2 cellular contexts compared by ENCODE assay signal in genomic region chr3:36701903-36702374, GRCh38.
TF ChIP-seq lines count a peak whose summit lies in the region.

No MANE protein-coding gene starts in this region.

TF ChIP-seq in SK-N-SH, 30 proteins besides CTCF, POLR2A, EP300 and RAD21 (continued from another document):
- TF ChIP-seq USF1 (IDR thresholded peaks at IDR 0.05; ENCODE audit: borderline replicate concordance, low read depth) (peak; percentile 70; the same call in 1 of the 2 replicates), POLR2AphosphoS5 (IDR thresholded peaks at IDR 0.05; ENCODE audit: low read depth, low read length) (no peak), ZBTB33 (IDR thresholded peaks at IDR 0.05; ENCODE audit: borderline replicate concordance, low read depth) (no peak), GABPA (IDR thresholded peaks at IDR 0.05; ENCODE audit: low read depth) (no peak), MXI1 (IDR thresholded peaks at IDR 0.05; ENCODE audit: low read depth, low read length) (no peak), SIN3A (IDR thresholded peaks at IDR 0.05; ENCODE audit: borderline replicate concordance, low read depth, low read length) (no peak), TEAD4 (IDR thresholded peaks at IDR 0.05; ENCODE audit: borderline replicate concordance, insufficient read depth) (no peak), TCF12 (IDR thresholded peaks at IDR 0.05) (peak; percentile 40; the same call in 1 of the 2 replicates), ELF1 (IDR thresholded peaks at IDR 0.05) (no peak), REST (IDR thresholded peaks at IDR 0.05; ENCODE audit: low read depth, low read length) (no peak), RXRA (IDR thresholded peaks at IDR 0.05; ENCODE audit: borderline replicate concordance, low read depth) (0 out of 2 replicates have a peak, but pooled peaks have one; percentile 26), YY1 (IDR thresholded peaks at IDR 0.05; ENCODE audit: low read depth) (no peak), TAF1 (IDR thresholded peaks at IDR 0.05; ENCODE audit: borderline replicate concordance, low read depth, low read length) (no peak), MAX (IDR thresholded peaks at IDR 0.05; ENCODE audit: low read depth) (peak; percentile 47; the same call in 1 of the 2 replicates), PBX3 (IDR thresholded peaks at IDR 0.05) (peak; percentile 23; the same call in 1 of the 2 replicates)
TF ChIP-seq in SK-N-SH: peak in this region for 8.

TF ChIP-seq in SK-N-SH treated with all-trans-retinoic acid at 6 μM for 48 hours, 23 proteins besides CTCF, POLR2A, EP300 and RAD21 (continued from another document):
- TF ChIP-seq CSDC2 (CRISPR knock-in tag; IDR thresholded peaks at IDR 0.05) (no peak), PATZ1 (CRISPR knock-in tag; IDR thresholded peaks at IDR 0.05; ENCODE audit: borderline replicate concordance) (no peak), ISL1 (CRISPR knock-in tag; IDR thresholded peaks at IDR 0.05) (no peak), SNAI2 (CRISPR knock-in tag; IDR thresholded peaks at IDR 0.05) (no peak), BACH2 (CRISPR knock-in tag; IDR thresholded peaks at IDR 0.05; ENCODE audit: borderline replicate concordance) (no peak), RARB (CRISPR knock-in tag; IDR thresholded peaks at IDR 0.05) (no peak), ZNF70 (CRISPR knock-in tag; IDR thresholded peaks at IDR 0.05) (no peak)
